In genomic region chr10:971150-971542, GRCh38 we compare ENCODE assay signal across 1 cellular context.
TF ChIP-seq lines count a peak whose summit lies in the region.

No MANE protein-coding gene starts in this region.

TF ChIP-seq in SK-N-SH, 30 proteins besides CTCF, POLR2A, EP300 and RAD21 (continued from another document):
- TF ChIP-seq USF2 (IDR thresholded peaks at IDR 0.05; ENCODE audit: borderline replicate concordance, low read depth, low read length) (no peak), CHD2 (IDR thresholded peaks at IDR 0.05; ENCODE audit: low read length, partially characterized antibody) (no peak), RXRA (IDR thresholded peaks at IDR 0.05; ENCODE audit: borderline replicate concordance, low read depth) (no peak), NFIC (IDR thresholded peaks at IDR 0.05; ENCODE audit: borderline replicate concordance) (no peak), EZH2phosphoT487 (IDR thresholded peaks at IDR 0.05; ENCODE audit: borderline replicate concordance, low read depth) (no peak), NRF1 (IDR thresholded peaks at IDR 0.05; ENCODE audit: low read depth, low read length) (no peak), TEAD4 (IDR thresholded peaks at IDR 0.05; ENCODE audit: borderline replicate concordance, insufficient read depth) (no peak), IRF3 (IDR thresholded peaks at IDR 0.05; ENCODE audit: low read depth, low read length) (no peak), TAF1 (IDR thresholded peaks at IDR 0.05; ENCODE audit: borderline replicate concordance, low read depth, low read length) (no peak), SMC3 (IDR thresholded peaks at IDR 0.05; ENCODE audit: low read depth, low read length) (no peak), TCF12 (IDR thresholded peaks at IDR 0.05) (no peak)
